Comparison of ENCODE assay signal across 25 cellular contexts in the genomic region with DNA sequence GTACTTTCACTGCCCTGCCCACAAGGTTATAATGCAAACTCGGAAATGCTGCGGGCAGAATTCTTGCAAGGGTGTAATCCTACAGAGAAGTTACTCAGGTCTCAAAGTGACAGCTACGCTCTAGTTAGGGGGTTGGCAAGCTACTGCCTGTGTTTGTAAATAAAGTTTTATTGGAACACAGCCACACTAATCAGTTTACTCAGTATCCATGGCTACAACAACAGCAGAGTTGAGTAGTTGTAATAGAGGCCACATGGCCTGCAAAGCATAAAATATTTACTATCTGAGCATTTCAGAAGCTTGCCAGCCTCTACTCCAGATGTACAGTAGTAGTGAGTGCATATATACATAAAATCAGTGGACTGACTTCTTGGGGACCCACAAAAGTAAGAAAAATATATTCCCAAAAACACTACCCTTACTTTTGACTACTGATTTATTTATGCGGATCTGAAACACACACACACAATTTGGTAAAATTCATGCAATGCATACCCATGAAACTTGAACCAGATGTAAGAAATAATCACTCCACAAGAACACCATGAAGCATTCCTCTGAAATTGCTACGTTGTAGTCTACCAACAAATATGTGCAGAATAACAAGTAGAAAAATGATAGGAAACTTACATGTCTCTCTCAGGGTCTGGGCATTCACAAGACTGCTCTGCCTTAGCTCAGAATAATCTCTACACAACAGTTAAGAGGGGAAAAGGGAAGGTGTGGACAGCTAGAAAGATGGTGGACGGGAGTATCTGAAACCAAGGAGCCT. TPM values are rescaled to one million over a fixed set of nuclear protein-coding genes. Genes with fewer than 3 reads are reported as not detected.
DNase-seq lines count a peak whose midpoint lies in the region; ATAC-seq and TF ChIP-seq lines count a peak whose summit lies in the region.
"Had no signal": no experiment of that assay in that cellular context is flagged by ENCODE, and none has a peak within 500 bp of the region (broad histone marks: within the 10 kb centered on the region; RNA-seq: fewer than 3 reads in every experiment).

No MANE protein-coding gene starts in this region.

- H3K27ac ChIP-seq in osteoblast (ENCODE audit: low read depth, low read length) = no peak overlapping the region
- no peak overlapping the region for H3K27ac ChIP-seq in OCI-LY7 (ENCODE audit: low read depth, low read length, poor library complexity, severe bottlenecking)
- H3K27ac ChIP-seq: A549, brain microvascular endothelial cell, parathyroid adenoma, uterus had no signal

- H3K9me3 Mint-ChIP-seq in nephron = peaks cover 3% of the 10 kb centered on the region
- H3K9me3 Mint-ChIP-seq: activated B cell treated with CpG ODN at 0.5 μM for 24 hours had no signal

- H3K36me3 Mint-ChIP-seq in nephron (ENCODE audit: low read depth) = peaks cover 21% of the 10 kb centered on the region

- peak overlapping the region in 2 of 3 experiments; percentile 12 to 29 for H3K27ac Mint-ChIP-seq in nephron
- H3K27ac Mint-ChIP-seq: activated B cell treated with CpG ODN at 0.5 μM for 24 hours; activated CD8-positive, alpha-beta memory T cell treated with anti-CD3 and anti-CD28 coated beads, Interleukin-2, amount 10 ng/mL, durations not matched to agents 7 days and 5 days had no signal

- H4K20me1 ChIP-seq in osteoblast (ENCODE audit: insufficient read depth, low read length) (peaks cover 42% of the 10 kb centered on the region), OCI-LY7 (ENCODE audit: insufficient read depth, low read length) (peaks cover 13% of the 10 kb centered on the region)

- no peak overlapping the region for H3K4me3 ChIP-seq in osteoblast (ENCODE audit: insufficient read depth, low read length)
- H3K4me3 ChIP-seq in OCI-LY7 (ENCODE audit: low read depth, low read length, poor library complexity, severe bottlenecking) = no peak overlapping the region
- H3K4me3 ChIP-seq: A549, skin epidermis, uterus had no signal

- no peaks in the 10 kb centered on the region for H3K27me3 Mint-ChIP-seq in nephron (ENCODE audit: low read depth)
- H3K27me3 Mint-ChIP-seq: activated B cell treated with CpG ODN at 0.5 μM for 24 hours; activated CD8-positive, alpha-beta memory T cell treated with anti-CD3 and anti-CD28 coated beads, Interleukin-2, amount 10 ng/mL, durations not matched to agents 7 days and 5 days; stimulated activated naive B cell treated with anti-CD40 and anti-IgM and Interleukin-4, amounts not matched to agents 10 μg/mL and 1 μg/mL and 100 μg/mL, for 72 hours; T-cell had no signal

- H3K4me1 Mint-ChIP-seq in nephron = peaks cover 4% of the 10 kb centered on the region
- H3K4me1 Mint-ChIP-seq: activated B cell treated with CpG ODN at 0.5 μM for 24 hours; activated CD8-positive, alpha-beta memory T cell treated with anti-CD3 and anti-CD28 coated beads, Interleukin-2, amount 10 ng/mL, durations not matched to agents 7 days and 5 days had no signal

- intact Hi-C loops in OCI-LY7 (cut with micrococcal nuclease; ENCODE audit: unreplicated experiment) = no loop called here

- H3K4me3 Mint-ChIP-seq in nephron = no peak overlapping the region
- H3K4me3 Mint-ChIP-seq: activated B cell treated with CpG ODN at 0.5 μM for 24 hours; activated CD8-positive, alpha-beta memory T cell treated with anti-CD3 and anti-CD28 coated beads, Interleukin-2, amount 10 ng/mL, durations not matched to agents 7 days and 5 days; stimulated activated naive B cell treated with anti-CD40 and anti-IgM and Interleukin-4, amounts not matched to agents 10 μg/mL and 1 μg/mL and 100 μg/mL, for 72 hours; T-cell had no signal

- no peaks in the 10 kb centered on the region for H3K9me2 ChIP-seq in OCI-LY7 (ENCODE audit: insufficient read depth, low read length)

- ATAC-seq in esophagus mucosa = peak; percentile 80
- ATAC-seq: activated CD8-positive, alpha-beta memory T cell treated with anti-CD3 and anti-CD28 coated beads, Interleukin-2, amount 10 ng/mL, durations not matched to agents 7 days and 5 days; HCT116; PC-3; stimulated activated naive B cell treated with anti-CD40 and anti-IgM and Interleukin-4, amounts not matched to agents 10 μg/mL and 1 μg/mL and 100 μg/mL, for 72 hours; T-cell had no signal

- H3K27me3 ChIP-seq in osteoblast (ENCODE audit: insufficient read depth, low read length) = no peaks in the 10 kb centered on the region
- H3K27me3 ChIP-seq: brain microvascular endothelial cell, uterus had no signal

- POLR2A ChIA-PET in OCI-LY7 (lab: Charles Lee) = no interaction called here

- H3K79me2 ChIP-seq in osteoblast (ENCODE audit: insufficient read depth, low read length) (peaks cover 91% of the 10 kb centered on the region), OCI-LY7 (ENCODE audit: insufficient read depth, low read depth, low read length) (peaks cover 40% of the 10 kb centered on the region)

- TF ChIP-seq CTCF in nephron (IDR thresholded peaks at IDR 0.05; ENCODE audit: unreplicated experiment in 3 of 3) (no peak), osteoblast (IDR thresholded peaks at IDR 0.05; ENCODE audit: extremely low read depth, low read depth, low read length) (no peak), OCI-LY7 (conservative IDR thresholded peaks at IDR 0.05; ENCODE audit: low read length) (no peak)

- BruUV-seq in OCI-LY7 (replicated peaks; lab: Mats Ljungman, UMichigan) = no TSS peak

- no peaks in the 10 kb centered on the region for H3K9me3 ChIP-seq in osteoblast (ENCODE audit: low read depth, low read length)
- H3K9me3 ChIP-seq in OCI-LY7 (ENCODE audit: low read length) = no peaks in the 10 kb centered on the region
- H3K9me3 ChIP-seq: A549, uterus had no signal

- CTCF ChIA-PET in OCI-LY7 (lab: Charles Lee; ENCODE audit: unreplicated experiment) = no interaction called here

- H3K4me2 ChIP-seq in osteoblast (ENCODE audit: insufficient read depth, low read length) (no peak overlapping the region), OCI-LY7 (ENCODE audit: low read length) (no peak overlapping the region)
- H3K4me2 ChIP-seq: A549 had no signal

- peaks cover 3% of the 10 kb centered on the region for H3K4me1 ChIP-seq in osteoblast (ENCODE audit: insufficient read depth, low read length)
- H3K4me1 ChIP-seq in OCI-LY7 (ENCODE audit: insufficient read depth, low read length, poor library complexity, severe bottlenecking) = no peaks in the 10 kb centered on the region
- H3K4me1 ChIP-seq: parathyroid adenoma, uterus had no signal

- H3K36me3 ChIP-seq in osteoblast (ENCODE audit: insufficient read depth, low read length) (no peaks in the 10 kb centered on the region), OCI-LY7 (ENCODE audit: insufficient read depth, low read length) (no peaks in the 10 kb centered on the region)
- H3K36me3 ChIP-seq: uterus had no signal

- DNase-seq in NCI-H2081 (lab: John Stamatoyannopoulos, UW) (peak; percentile 11 to 47), NCI-H2081 treated with DMSO at 0.1 percent for 48 hours (lab: John Stamatoyannopoulos, UW) (no peak), NCI-H2029 treated with DMSO at 0.1 percent for 48 hours (lab: John Stamatoyannopoulos, UW) (peak; percentile 31), osteoblast (ENCODE audit: insufficient read length, low spot score, missing footprints) (no peak), OCI-LY7 (ENCODE audit: low spot score) (no peak), NCI-H1105 treated with DMSO at 0.1 percent for 48 hours (lab: John Stamatoyannopoulos, UW) (no peak)
- DNase-seq: activated B cell treated with CpG ODN at 0.5 μM for 24 hours; activated CD8-positive, alpha-beta memory T cell treated with anti-CD3 and anti-CD28 coated beads, Interleukin-2, amount 10 ng/mL, durations not matched to agents 7 days and 5 days; activated naive CD4-positive, alpha-beta T cell; brain microvascular endothelial cell; COR-L47; effector memory CD4-positive, alpha-beta T cell; Karpas-422; kidney glomerular epithelial cell; NCI-H187 treated with DMSO at 0.1 percent for 48 hours; PC-3; stimulated activated naive B cell treated with anti-CD40 and anti-IgM and Interleukin-4, amounts not matched to agents 10 μg/mL and 1 μg/mL and 100 μg/mL, for 72 hours; T-cell; uterus had no signal

- H2AFZ ChIP-seq in osteoblast (ENCODE audit: low read length) (no peak overlapping the region), OCI-LY7 (ENCODE audit: low read length) (no peak overlapping the region)
- H2AFZ ChIP-seq: parathyroid adenoma had no signal

RNA-seq across cellular contexts. Expression of a gene that starts 52.9 kb away (rescaled TPM):
- total RNA-seq in esophagus mucosa (27.4 TPM), osteoblast (20.6 and 23.5 TPM in 2 replicates), OCI-LY7 (2022) (17.8 and 20.5 TPM in 2 replicates)
- 11.5 and 13.9 TPM in 2 replicates for total RNA-seq in OCI-LY7 (2014; rRNA removed; shearing (Covaris generic))

Comparison
In these comparisons a context has a peak if more than half of its experiments do, and no peak if none do; other contexts are left out.
1. DNase-seq: peak in NCI-H2081 (2 of 2) and NCI-H2029 treated with DMSO at 0.1 percent for 48 hours (single experiment); none in NCI-H2081 treated with DMSO at 0.1 percent for 48 hours (single experiment), osteoblast (single experiment), OCI-LY7 (single experiment) and NCI-H1105 treated with DMSO at 0.1 percent for 48 hours (single experiment).